ENCODE assay signal across 8 cellular contexts in genomic region chr1:234603221-234604204, GRCh38. TPM values are rescaled to one million over a fixed set of nuclear protein-coding genes. Genes with fewer than 3 reads are reported as not detected.
A peak's percentile ranks its signal among the peaks of the same experiment; 100 is the strongest.
DNase-seq lines count a peak whose midpoint lies in the region; FAIRE-seq and TF ChIP-seq lines count a peak whose summit lies in the region.

No MANE protein-coding gene starts in this region.

- intact Hi-C loops in CD14-positive monocyte (cut with micrococcal nuclease) = loop anchor here (5.0 to 10.0 kb wide), 3 partner anchors 279 to 479 kb away; no protein-coding TSS in a partner anchor
- intact Hi-C loops in activated T-helper 2 cell treated with anti-CD3 and anti-CD28 coated beads, Interferon-gamma antibody, Interleukin-2, Interleukin-4, amounts not matched to agents 10 μg/mL and 5 μg/mL and 100 μg/mL, durations not matched to agents 14 hours and 24 hours and 36 hours (cut with micrococcal nuclease) = loop anchor here (5.0 to 10.0 kb wide), 4 partner anchors 199 to 1254 kb away; partner anchors contain the start of genes ARID4B, COA6 and GGPS1

- peak overlapping the region; percentile 81 to 96 (median 86) for H3K4me3 ChIP-seq in subcutaneous abdominal adipose tissue (ENCODE audit: low read depth in 1 of 5, low read length in 5 of 5)
- H3K4me3 ChIP-seq in SJCRH30 = no peak overlapping the region

- peak overlapping the region; percentile 99 to 100 for H3K4me3 Mint-ChIP-seq in CD14-positive monocyte
- H3K4me3 Mint-ChIP-seq in HFFc6 = peak overlapping the region; percentile 97
- peak overlapping the region; percentile 96 for H3K4me3 Mint-ChIP-seq in activated T-helper 2 cell treated with anti-CD3 and anti-CD28 coated beads, Interferon-gamma antibody, Interleukin-2, Interleukin-4, amounts not matched to agents 10 μg/mL and 5 μg/mL and 100 μg/mL, durations not matched to agents 14 hours and 24 hours and 36 hours (ENCODE audit: low read depth)

- FAIRE-seq in islet of Langerhans (lab: Jason Lieb, UNC) = peak; percentile 21

- H3K9me3 ChIP-seq in subcutaneous abdominal adipose tissue (ENCODE audit: control insufficient read depth in 5 of 5, low read length in 5 of 5) (no peaks in the 10 kb centered on the region), SJCRH30 (replicated peaks) (no peaks in the 10 kb centered on the region)

- H3K36me3 ChIP-seq in subcutaneous abdominal adipose tissue (ENCODE audit: control insufficient read depth in 5 of 5, insufficient read depth in 5 of 5, low read length in 5 of 5) (peaks cover 2 to 26% (median 13%) of the 10 kb centered on the region in 5 donors), SJCRH30 (peaks cover 42% of the 10 kb centered on the region)

- H3K27ac ChIP-seq in subcutaneous abdominal adipose tissue (ENCODE audit: low read depth, low read length) (peak overlapping the region; percentile 99), SJCRH30 (no peak overlapping the region)

- peaks cover 0 to 9% (median 0%) of the 10 kb centered on the region in 7 donors for H3K9me3 Mint-ChIP-seq in CD14-positive monocyte
- no peaks in the 10 kb centered on the region for H3K9me3 Mint-ChIP-seq in HFFc6
- H3K9me3 Mint-ChIP-seq in activated T-helper 2 cell treated with anti-CD3 and anti-CD28 coated beads, Interferon-gamma antibody, Interleukin-2, Interleukin-4, amounts not matched to agents 10 μg/mL and 5 μg/mL and 100 μg/mL, durations not matched to agents 14 hours and 24 hours and 36 hours = no peaks in the 10 kb centered on the region

- DNase-seq in CD14-positive monocyte (ENCODE audit: low spot score) = no peak
- DNase-seq in HFFc6 = no peak
- no peak for DNase-seq in activated T-helper 2 cell treated with anti-CD3 and anti-CD28 coated beads, Interferon-gamma antibody, Interleukin-2, Interleukin-4, amounts not matched to agents 10 μg/mL and 5 μg/mL and 100 μg/mL, durations not matched to agents 14 hours and 24 hours and 36 hours (ENCODE audit: low spot score)
- DNase-seq in SJCRH30 = no peak
- DNase-seq in activated effector memory CD4-positive, alpha-beta T cell treated with Interleukin-2 at 50 U/mL for 16 hours = no peak
- no peak for DNase-seq in activated CD4-positive, alpha-beta T cell treated with anti-CD3 and anti-CD28 coated beads, Interleukin-2, amount 50 U/mL, for 48 hours

- H3K27me3 Mint-ChIP-seq in CD14-positive monocyte (ENCODE audit: low read depth in 3 of 3) (no peaks in the 10 kb centered on the region), HFFc6 (ENCODE audit: insufficient read depth) (peaks cover 16% of the 10 kb centered on the region)
- H3K27me3 Mint-ChIP-seq in activated T-helper 2 cell treated with anti-CD3 and anti-CD28 coated beads, Interferon-gamma antibody, Interleukin-2, Interleukin-4, amounts not matched to agents 10 μg/mL and 5 μg/mL and 100 μg/mL, durations not matched to agents 14 hours and 24 hours and 36 hours (ENCODE audit: low read depth) = no peaks in the 10 kb centered on the region

- TF ChIP-seq CTCF in CD14-positive monocyte (IDR thresholded peaks at IDR 0.05) (no peak), HFFc6 (IDR thresholded peaks at IDR 0.05) (no peak)

- H3K4me1 Mint-ChIP-seq in CD14-positive monocyte (peaks cover 38% of the 10 kb centered on the region), HFFc6 (ENCODE audit: low read depth) (peaks cover 90% of the 10 kb centered on the region)
- peaks cover 51% of the 10 kb centered on the region for H3K4me1 Mint-ChIP-seq in activated T-helper 2 cell treated with anti-CD3 and anti-CD28 coated beads, Interferon-gamma antibody, Interleukin-2, Interleukin-4, amounts not matched to agents 10 μg/mL and 5 μg/mL and 100 μg/mL, durations not matched to agents 14 hours and 24 hours and 36 hours (ENCODE audit: low read depth)

- peaks cover 60 to 62% of the 10 kb centered on the region in 2 donors for H3K36me3 Mint-ChIP-seq in CD14-positive monocyte
- H3K36me3 Mint-ChIP-seq in HFFc6 (ENCODE audit: low read depth) = peaks cover 50% of the 10 kb centered on the region
- H3K36me3 Mint-ChIP-seq in activated T-helper 2 cell treated with anti-CD3 and anti-CD28 coated beads, Interferon-gamma antibody, Interleukin-2, Interleukin-4, amounts not matched to agents 10 μg/mL and 5 μg/mL and 100 μg/mL, durations not matched to agents 14 hours and 24 hours and 36 hours (ENCODE audit: low read depth) = peaks cover 76% of the 10 kb centered on the region

- H3K4me1 ChIP-seq in subcutaneous abdominal adipose tissue (ENCODE audit: control insufficient read depth in 5 of 5, insufficient read depth in 5 of 5, low read length in 5 of 5) (peaks cover 15 to 94% (median 88%) of the 10 kb centered on the region in 5 donors), SJCRH30 (peaks cover 32% of the 10 kb centered on the region)

- H3K27me3 ChIP-seq in subcutaneous abdominal adipose tissue (ENCODE audit: control insufficient read depth in 5 of 5, insufficient read depth in 4 of 5, low read length in 5 of 5) = no peaks in the 10 kb centered on the region
- no peaks in the 10 kb centered on the region for H3K27me3 ChIP-seq in SJCRH30

- H3K27ac Mint-ChIP-seq in CD14-positive monocyte = peak overlapping the region; percentile 92 to 100 (median 95)
- peak overlapping the region; percentile 90 for H3K27ac Mint-ChIP-seq in HFFc6
- H3K27ac Mint-ChIP-seq in activated T-helper 2 cell treated with anti-CD3 and anti-CD28 coated beads, Interferon-gamma antibody, Interleukin-2, Interleukin-4, amounts not matched to agents 10 μg/mL and 5 μg/mL and 100 μg/mL, durations not matched to agents 14 hours and 24 hours and 36 hours = peak overlapping the region; percentile 92

- peak overlapping the region; percentile 54 to 93 (median 83) for H3K9ac ChIP-seq in subcutaneous abdominal adipose tissue (ENCODE audit: low read length in 5 of 5)

RNA-seq across cellular contexts. Expression of gene IRF2BP2, which starts 6.5 kb away (rescaled TPM):
- polyA plus RNA-seq in CD14-positive monocyte = 10 to 100 TPM; 22.4 to 22.6 TPM
- total RNA-seq in HFFc6 (2021; fragmentation: NEBNext Ultra II Directional; extraction: Animal tissue kit (Norgen Biotek cat#: 25700)) = 10 to 100 TPM; 58.6 to 87.1 (median 73.2) TPM
- total RNA-seq in activated T-helper 2 cell treated with anti-CD3 and anti-CD28 coated beads, Interferon-gamma antibody, Interleukin-2, Interleukin-4, amounts not matched to agents 10 μg/mL and 5 μg/mL and 100 μg/mL, durations not matched to agents 14 hours and 24 hours and 36 hours = 276 and 292 TPM in 2 replicates
- total RNA-seq in SJCRH30 (2014; rRNA removed; shearing (Covaris generic)) = 33.2 and 41.1 TPM in 2 replicates
